Comparison of ENCODE assay signal across 18 cellular contexts in the genomic region with DNA sequence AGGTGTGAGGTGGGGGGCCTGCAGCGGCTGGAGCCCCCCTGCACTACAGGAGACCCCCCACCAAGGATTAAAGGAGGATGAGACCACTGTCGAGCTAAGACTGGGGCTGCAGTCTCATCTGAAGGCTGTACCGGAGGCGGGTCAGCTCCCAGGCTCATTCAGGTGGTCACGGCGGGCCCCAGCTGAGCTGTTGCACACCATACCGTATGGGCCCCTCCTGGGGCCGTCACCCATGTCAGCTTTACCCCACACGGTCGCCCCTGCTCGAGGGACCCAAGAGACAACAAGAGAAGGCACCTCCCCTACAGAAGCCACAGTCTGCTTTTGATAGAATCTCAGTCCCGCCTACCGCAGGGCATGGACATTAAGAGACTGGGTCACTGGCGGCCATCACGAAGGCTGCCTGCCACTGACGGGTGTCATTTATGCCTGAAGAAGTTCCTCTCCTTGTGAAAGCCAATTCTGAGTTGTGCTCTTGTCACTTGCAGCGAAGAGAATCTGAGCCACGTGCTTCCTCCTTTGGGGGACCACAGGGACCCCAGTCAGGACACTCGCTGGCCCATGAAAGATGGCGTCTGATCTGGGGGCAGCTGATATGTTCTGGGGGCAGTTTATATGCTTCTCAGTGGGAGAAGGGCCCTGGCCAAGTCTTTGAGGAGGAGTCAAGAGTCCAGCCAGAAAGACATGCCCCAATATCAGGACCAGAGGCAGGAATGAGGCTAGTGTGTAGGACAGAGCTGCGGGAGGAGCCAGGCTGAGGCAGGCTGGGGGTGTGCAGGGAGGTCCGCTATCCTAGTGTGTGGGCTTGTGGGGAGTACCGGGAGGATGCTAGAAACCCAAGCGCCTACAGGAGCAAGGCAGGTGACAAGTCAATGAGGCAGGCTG.
"Had no signal": no experiment of that assay in that cellular context is flagged by ENCODE, and none has a peak within 500 bp of the region (broad histone marks: within the 10 kb centered on the region; RNA-seq: fewer than 3 reads in every experiment).

No MANE protein-coding gene starts in this region.

- H3K79me2 ChIP-seq: parathyroid adenoma had no signal

- DNase-seq: activated CD4-positive, alpha-beta T cell treated with anti-CD3 and anti-CD28 coated beads for 1 hour; activated CD4-positive, alpha-beta T cell treated with anti-CD3 and anti-CD28 coated beads, Interleukin-2, amount 50 U/mL, for 48 hours; activated naive CD4-positive, alpha-beta T cell treated with anti-CD3 and anti-CD28 coated beads, Interleukin-2, amount 10 ng/mL, durations not matched to agents 7 days and 5 days; amniotic stem cell; dermis blood vessel endothelial cell; endodermal cell; hypothalamus; SJCRH30; stimulated activated CD4-positive, alpha-beta T cell treated with anti-CD3 and anti-CD28 coated beads, Interleukin-2, amount 100 ng/mL, for 24 hours; stimulated activated naive CD4-positive, alpha-beta T cell; substantia nigra; SW 1271 had no signal

- H3K9me3 ChIP-seq: SJCRH30 had no signal

- H2AFZ ChIP-seq: neural progenitor cell, parathyroid adenoma had no signal

- H3K4me1 Mint-ChIP-seq: endodermal cell, neural progenitor cell had no signal

- H3K4me2 ChIP-seq: neural progenitor cell had no signal

- H3K4me3 Mint-ChIP-seq: activated naive CD4-positive, alpha-beta T cell treated with anti-CD3 and anti-CD28 coated beads, Interleukin-2, amount 10 ng/mL, durations not matched to agents 7 days and 5 days; activated T-helper 1 cell treated with anti-CD3 and anti-CD28 coated beads, Interleukin-12 subunit alpha, Interleukin-12 subunit beta, Interleukin-2, Interleukin-4 antibody, amounts not matched to agents 30 ng/mL and 10 ng/mL and 1 ng/mL, durations not matched to agents 14 hours and 24 hours and 36 hours; brain; endodermal cell; memory B cell; neural progenitor cell; type B pancreatic cell had no signal

- H3K27ac Mint-ChIP-seq: activated naive CD4-positive, alpha-beta T cell treated with anti-CD3 and anti-CD28 coated beads, Interleukin-2, amount 10 ng/mL, durations not matched to agents 7 days and 5 days; activated T-helper 1 cell treated with anti-CD3 and anti-CD28 coated beads, Interleukin-12 subunit alpha, Interleukin-12 subunit beta, Interleukin-2, Interleukin-4 antibody, amounts not matched to agents 30 ng/mL and 10 ng/mL and 1 ng/mL, durations not matched to agents 14 hours and 24 hours and 36 hours; endodermal cell; memory B cell; neural progenitor cell; type B pancreatic cell had no signal

- H3K36me3 Mint-ChIP-seq: activated naive CD4-positive, alpha-beta T cell treated with anti-CD3 and anti-CD28 coated beads, Interleukin-2, amount 10 ng/mL, durations not matched to agents 7 days and 5 days; memory B cell; neural progenitor cell; type B pancreatic cell had no signal

- H3K36me3 ChIP-seq: neural progenitor cell, SJCRH30 had no signal

- H3K9me3 Mint-ChIP-seq: type B pancreatic cell had no signal

- H3K27ac ChIP-seq: neural progenitor cell, parathyroid adenoma, SJCRH30 had no signal

- H3K27me3 ChIP-seq: SJCRH30 had no signal

- H3K4me1 ChIP-seq: neural progenitor cell, parathyroid adenoma, SJCRH30 had no signal

- H3K9ac ChIP-seq: neural progenitor cell, parathyroid adenoma had no signal

- H3K4me3 ChIP-seq: neural progenitor cell, SJCRH30 had no signal
